Comparison of ENCODE assay signal across 21 cellular contexts in the genomic region with DNA sequence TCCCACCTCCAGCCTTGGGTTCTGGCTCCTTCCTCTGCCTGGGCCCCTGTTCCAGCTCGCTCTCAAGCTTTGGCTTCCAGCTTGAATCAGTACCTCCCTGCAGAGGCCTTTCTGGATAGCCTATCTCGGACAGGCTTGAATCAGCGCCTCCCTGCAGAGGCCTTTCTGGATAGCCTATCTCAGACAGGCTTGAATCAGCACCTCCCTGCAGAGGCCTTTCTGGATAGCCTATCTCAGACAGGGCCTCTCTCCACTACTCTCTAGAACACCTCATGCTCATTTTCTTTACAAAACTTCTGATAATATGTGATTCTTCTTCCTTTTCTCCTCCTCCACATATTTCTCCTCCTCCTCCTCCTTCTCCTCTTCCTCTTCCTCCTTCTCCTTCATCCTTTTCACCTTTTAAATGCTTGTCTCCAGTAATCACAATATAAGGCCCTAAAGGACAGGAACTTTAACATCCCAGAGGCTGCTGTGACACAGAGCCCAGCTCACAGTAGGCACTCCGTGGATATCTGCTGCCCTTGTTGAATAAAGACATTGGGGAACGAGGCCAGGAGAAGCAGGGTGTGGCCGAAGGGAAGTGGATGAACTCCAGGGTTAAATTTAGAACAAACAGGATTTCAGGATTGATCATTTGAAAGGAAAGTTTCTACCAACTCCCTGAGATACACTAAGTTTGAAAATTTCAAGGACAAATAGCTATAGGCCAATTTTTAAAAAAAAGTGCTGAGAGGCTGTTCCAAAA. TPM values are rescaled to one million over a fixed set of nuclear protein-coding genes. Genes with fewer than 3 reads are reported as not detected.
DNase-seq lines count a peak whose midpoint lies in the region; ATAC-seq, FAIRE-seq and TF ChIP-seq lines count a peak whose summit lies in the region.
"Had no signal": no experiment of that assay in that cellular context is flagged by ENCODE, and none has a peak within 500 bp of the region (broad histone marks: within the 10 kb centered on the region; RNA-seq: fewer than 3 reads in every experiment).

No MANE protein-coding gene starts in this region.

- DNase-seq in GM12891 (ENCODE audit: insufficient read length, low spot score) (no peak), amniotic epithelial cell (ENCODE audit: low read depth) (peak; percentile 29), right atrium auricular region (ENCODE audit: low spot score) (no peak), psoas muscle (no peak), kidney glomerular epithelial cell (lab: John Stamatoyannopoulos, UW) (no peak), NCI-H510A treated with DMSO at 0.1 percent for 48 hours (lab: John Stamatoyannopoulos, UW) (no peak)
- no peak for DNase-seq in activated naive CD8-positive, alpha-beta T cell treated with anti-CD3 and anti-CD28 coated beads, Interleukin-2, amount 50 U/mL, for 24 hours
- DNase-seq: activated CD4-positive, alpha-beta T cell treated with anti-CD3 and anti-CD28 coated beads, Interleukin-2, amount 50 U/mL, for 48 hours; activated CD4-positive, CD25-positive, alpha-beta regulatory T cell; activated naive CD8-positive, alpha-beta T cell treated with anti-CD3 and anti-CD28 coated beads for 36 hours; CD4-positive, CD25-positive, alpha-beta regulatory T cell; colonic mucosa; DMS 273 treated with DMSO at 0.1 percent for 48 hours; NCI-H2081 treated with DMSO at 0.1 percent for 48 hours; NCI-H446 treated with DMSO at 0.1 percent for 48 hours had no signal

- intact Hi-C loops in psoas muscle (cut with DNase I): loop anchor here in 1 of 2 donors (5.0 kb wide), 1 partner anchor 51 kb away; no protein-coding TSS in a partner anchor

- ATAC-seq in psoas muscle: peak in 1 of 4 donors; percentile 30
- ATAC-seq in activated naive CD8-positive, alpha-beta T cell treated with anti-CD3 and anti-CD28 coated beads, Interleukin-2, amount 50 U/mL, for 24 hours: no peak
- no peak for ATAC-seq in GM21367 (IDR thresholded peaks at IDR 0.05; ENCODE audit: unreplicated experiment)

- no peak overlapping the region for H3K4me3 Mint-ChIP-seq in activated naive CD8-positive, alpha-beta T cell treated with anti-CD3 and anti-CD28 coated beads, Interleukin-2, amount 50 U/mL, for 24 hours
- H3K4me3 Mint-ChIP-seq: activated naive CD8-positive, alpha-beta T cell treated with anti-CD3 and anti-CD28 coated beads for 36 hours; CD4-positive, CD25-positive, alpha-beta regulatory T cell; T-helper 2 cell treated with Interferon-gamma antibody and Interleukin-4, amounts not matched to agents 5 μg/mL and 100 μg/mL, for 36 hours had no signal

- H3K4me1 Mint-ChIP-seq in activated naive CD8-positive, alpha-beta T cell treated with anti-CD3 and anti-CD28 coated beads, Interleukin-2, amount 50 U/mL, for 24 hours: peaks cover 7% of the 10 kb centered on the region

- 46 to 55% (median 51%) methylated on average over 6 of the region's 6 CpGs for WGBS in psoas muscle, 3 donors

- H3K36me3 ChIP-seq in right atrium auricular region (no peaks in the 10 kb centered on the region), psoas muscle (ENCODE audit: insufficient read depth in 1 of 2, low read depth in 1 of 2) (no peaks in the 10 kb centered on the region)
- H3K36me3 ChIP-seq: colonic mucosa, neutrophil had no signal

- TF ChIP-seq POLR2A in GM12891 (IDR thresholded peaks at IDR 0.05; ENCODE audit: low read depth, low read length): no peak

- H3K36me3 Mint-ChIP-seq in activated naive CD8-positive, alpha-beta T cell treated with anti-CD3 and anti-CD28 coated beads, Interleukin-2, amount 50 U/mL, for 24 hours (ENCODE audit: low read depth): no peaks in the 10 kb centered on the region
- H3K36me3 Mint-ChIP-seq: activated naive CD8-positive, alpha-beta T cell treated with anti-CD3 and anti-CD28 coated beads for 36 hours had no signal

- H3K4me3 ChIP-seq in right atrium auricular region (no peak overlapping the region), psoas muscle (peak overlapping the region; percentile 4)
- H3K4me3 ChIP-seq: colonic mucosa, lung, SK-N-MC had no signal

- H3K27ac ChIP-seq in right atrium auricular region (peak overlapping the region; percentile 54 to 64), psoas muscle (peak overlapping the region; percentile 30)
- H3K27ac ChIP-seq: colonic mucosa, neutrophil, SK-N-MC had no signal

- H3K9me3 ChIP-seq in right atrium auricular region (no peaks in the 10 kb centered on the region), psoas muscle (no peaks in the 10 kb centered on the region)
- H3K9me3 ChIP-seq: colonic mucosa, neutrophil had no signal

- TF ChIP-seq CTCF in right atrium auricular region (IDR thresholded peaks at IDR 0.05): no peak
- TF ChIP-seq CTCF in psoas muscle (IDR thresholded peaks at IDR 0.05): no peak

- peaks cover 49% of the 10 kb centered on the region for H3K27me3 Mint-ChIP-seq in activated naive CD8-positive, alpha-beta T cell treated with anti-CD3 and anti-CD28 coated beads, Interleukin-2, amount 50 U/mL, for 24 hours

- no peaks in the 10 kb centered on the region for H3K9me3 Mint-ChIP-seq in activated naive CD8-positive, alpha-beta T cell treated with anti-CD3 and anti-CD28 coated beads, Interleukin-2, amount 50 U/mL, for 24 hours
- H3K9me3 Mint-ChIP-seq: activated naive CD8-positive, alpha-beta T cell treated with anti-CD3 and anti-CD28 coated beads for 36 hours; CD4-positive, CD25-positive, alpha-beta regulatory T cell; T-helper 2 cell treated with Interferon-gamma antibody and Interleukin-4, amounts not matched to agents 5 μg/mL and 100 μg/mL, for 36 hours had no signal

- peaks cover 0 to 77% of the 10 kb centered on the region in 2 donors for H3K4me1 ChIP-seq in right atrium auricular region
- H3K4me1 ChIP-seq in psoas muscle: peaks cover 30% of the 10 kb centered on the region
- H3K4me1 ChIP-seq: colonic mucosa had no signal

- FAIRE-seq in GM12891 (lab: Jason Lieb, UNC): peak; percentile 54

- no peak overlapping the region for H3K27ac Mint-ChIP-seq in activated naive CD8-positive, alpha-beta T cell treated with anti-CD3 and anti-CD28 coated beads, Interleukin-2, amount 50 U/mL, for 24 hours
- H3K27ac Mint-ChIP-seq: activated naive CD8-positive, alpha-beta T cell treated with anti-CD3 and anti-CD28 coated beads for 36 hours; T-helper 2 cell treated with Interferon-gamma antibody and Interleukin-4, amounts not matched to agents 5 μg/mL and 100 μg/mL, for 36 hours had no signal

- H3K27me3 ChIP-seq in right atrium auricular region: no peaks in the 10 kb centered on the region
- H3K27me3 ChIP-seq in psoas muscle (ENCODE audit: insufficient read depth in 3 of 3, low read length in 2 of 3): no peaks in the 10 kb centered on the region
- H3K27me3 ChIP-seq: colonic mucosa, neutrophil had no signal

TF ChIP-seq in GM12891, 5 proteins besides CTCF, POLR2A, EP300 and RAD21:
- no peak for TF ChIP-seq TAF1 (IDR thresholded peaks at IDR 0.05; ENCODE audit: low read depth, low read length)
- no peak for TF ChIP-seq POU2F2 (IDR thresholded peaks at IDR 0.05; ENCODE audit: low read depth, low read length)
- TF ChIP-seq PAX5 (IDR thresholded peaks at IDR 0.05; ENCODE audit: insufficient read depth, low read length, severe bottlenecking): no peak
- no peak for TF ChIP-seq SPI1 (IDR thresholded peaks at IDR 0.05; ENCODE audit: low read depth, low read length)
- TF ChIP-seq POLR2AphosphoS5 (IDR thresholded peaks at IDR 0.05; ENCODE audit: low read depth, low read length): no peak
TF ChIP-seq in GM12891: peak in this region for 0.

RNA-seq across cellular contexts. Expression of gene RPS6KA2, which starts 9.3 kb away (rescaled TPM):
- polyA plus RNA-seq in GM12891 (2012; ENCODE audit: low read depth, missing spikeins): 3.9 TPM
- 100 to 1,000 TPM in 1 of 2 donors, 10 to 100 TPM in 1; 78.6 to 131 TPM for total RNA-seq in right atrium auricular region
- 10 to 100 TPM; 14.2 to 40.4 (median 28.4) TPM for total RNA-seq in psoas muscle
- polyA plus RNA-seq in psoas muscle: 10 to 100 TPM in 1 of 3 donors, 1 to 10 TPM in 2; 7.8 to 26.7 (median 8.0) TPM

RNA-seq across cellular contexts. Expression of gene RAMACL, which starts 49.9 kb away (rescaled TPM):
- 0.22 TPM for polyA plus RNA-seq in GM12891 (2012; ENCODE audit: low read depth, missing spikeins)
- total RNA-seq in right atrium auricular region: under 1 TPM; 0.20 to 0.52 TPM
- 1 to 10 TPM in 1 of 4 donors, under 1 TPM in 3; 0.17 to 1.3 (median 0.72) TPM for total RNA-seq in psoas muscle
- polyA plus RNA-seq in psoas muscle: under 1 TPM; 0.25 to 0.48 (median 0.38) TPM
- total RNA-seq: H7 had no signal
